In genomic region chrX:155247497-155247896, GRCh38 we compare ENCODE assay signal across 3 cellular contexts.
"Had no signal": no experiment of that assay in that cellular context is flagged by ENCODE, and none has a peak within 500 bp of the region (broad histone marks: within the 10 kb centered on the region; RNA-seq: fewer than 3 reads in every experiment).

No MANE protein-coding gene starts in this region.

- DNase-seq: GDM1, GF-D8 had no signal

- H3K4me3 ChIP-seq: GM12878 had no signal
